ENCODE assay signal across 15 cellular contexts in genomic region chr4:106056914-106057313, GRCh38.
"Had no signal": no experiment of that assay in that cellular context is flagged by ENCODE, and none has a peak within 500 bp of the region (broad histone marks: within the 10 kb centered on the region; RNA-seq: fewer than 3 reads in every experiment).

No MANE protein-coding gene starts in this region.

- H3K4me1 ChIP-seq: left lung, right atrium auricular region, thyroid gland had no signal

- H3K27ac ChIP-seq: cardiac muscle cell, left lung, right atrium auricular region, thyroid gland had no signal

- DNase-seq: activated CD4-positive, alpha-beta T cell treated with anti-CD3 and anti-CD28 coated beads for 48 hours; activated CD8-positive, alpha-beta T cell treated with anti-CD3 and anti-CD28 coated beads for 36 hours; activated effector memory CD4-positive, alpha-beta T cell treated with anti-CD3 and anti-CD28 coated beads, Interleukin-2, amount 50 U/mL, for 16 hours; activated T-cell treated with anti-CD3 and anti-CD28 coated beads, Interleukin-2, amount 50 U/mL, for 48 hours; head of caudate nucleus; left lung; naive thymus-derived CD8-positive, alpha-beta T cell; posterior cingulate gyrus; stimulated activated CD4-positive, alpha-beta T cell treated with anti-CD3 and anti-CD28 coated beads, Interleukin-15, amount 100 ng/mL, for 24 hours; stimulated activated CD4-positive, alpha-beta T cell treated with anti-CD3 and anti-CD28 coated beads, Interleukin-4, amount 100 ng/mL, for 1 hour; stimulated activated naive B cell treated with anti-CD40 and anti-IgM and Interleukin-4, amounts not matched to agents 10 μg/mL and 1 μg/mL and 100 μg/mL, for 72 hours; thyroid gland had no signal

- H3K9me3 Mint-ChIP-seq: activated CD8-positive, alpha-beta T cell treated with anti-CD3 and anti-CD28 coated beads for 36 hours; activated naive CD4-positive, alpha-beta T cell treated with anti-CD3 and anti-CD28 coated beads, Interleukin-2, amount 50 U/mL, for 72 hours; stimulated activated naive B cell treated with anti-CD40 and anti-IgM and Interleukin-4, amounts not matched to agents 10 μg/mL and 1 μg/mL and 100 μg/mL, for 72 hours had no signal

- H3K27ac Mint-ChIP-seq: activated CD8-positive, alpha-beta T cell treated with anti-CD3 and anti-CD28 coated beads for 36 hours; activated naive CD4-positive, alpha-beta T cell treated with anti-CD3 and anti-CD28 coated beads, Interleukin-2, amount 50 U/mL, for 72 hours; naive thymus-derived CD8-positive, alpha-beta T cell; stimulated activated naive B cell treated with anti-CD40 and anti-IgM and Interleukin-4, amounts not matched to agents 10 μg/mL and 1 μg/mL and 100 μg/mL, for 72 hours had no signal

- H3K4me3 ChIP-seq: cardiac muscle cell, left lung, right atrium auricular region, thyroid gland had no signal

- H3K4me3 Mint-ChIP-seq: activated CD8-positive, alpha-beta T cell treated with anti-CD3 and anti-CD28 coated beads for 36 hours; naive thymus-derived CD8-positive, alpha-beta T cell; stimulated activated naive B cell treated with anti-CD40 and anti-IgM and Interleukin-4, amounts not matched to agents 10 μg/mL and 1 μg/mL and 100 μg/mL, for 72 hours had no signal

- H3K27me3 Mint-ChIP-seq: activated CD8-positive, alpha-beta T cell treated with anti-CD3 and anti-CD28 coated beads for 36 hours; naive thymus-derived CD8-positive, alpha-beta T cell; stimulated activated naive B cell treated with anti-CD40 and anti-IgM and Interleukin-4, amounts not matched to agents 10 μg/mL and 1 μg/mL and 100 μg/mL, for 72 hours had no signal

- H3K4me1 Mint-ChIP-seq: naive thymus-derived CD8-positive, alpha-beta T cell; stimulated activated naive B cell treated with anti-CD40 and anti-IgM and Interleukin-4, amounts not matched to agents 10 μg/mL and 1 μg/mL and 100 μg/mL, for 72 hours had no signal

- H3K36me3 ChIP-seq: cardiac muscle cell, left lung, right atrium auricular region, thyroid gland had no signal

- H3K9me3 ChIP-seq: left lung, right atrium auricular region, thyroid gland had no signal

- H3K27me3 ChIP-seq: cardiac muscle cell, left lung, right atrium auricular region, thyroid gland had no signal
